Comparison of ENCODE assay signal across 1 cellular context in genomic region chr17:83162035-83162745, GRCh38.
TF ChIP-seq lines count a peak whose summit lies in the region.

No MANE protein-coding gene starts in this region.

TF ChIP-seq in HepG2, 621 proteins besides CTCF, POLR2A, EP300 and RAD21 (continued from another document):
- TF ChIP-seq MAX (IDR thresholded peaks at IDR 0.05) (peak; percentile 7; the same call in 1 of the 2 replicates), ATM (IDR thresholded peaks at IDR 0.05; ENCODE audit: borderline replicate concordance) (no peak), MXD4 (CRISPR knock-in tag; IDR thresholded peaks at IDR 0.05) (no peak), ZNF577 (CRISPR knock-in tag; IDR thresholded peaks at IDR 0.05; ENCODE audit: borderline replicate concordance, low read depth) (no peak), ZNF496 (CRISPR knock-in tag; IDR thresholded peaks at IDR 0.05; ENCODE audit: insufficient replicate concordance) (no peak), RFX5 (IDR thresholded peaks at IDR 0.05; ENCODE audit: low read depth, low read length) (no peak), JUND (CRISPR knock-in tag; IDR thresholded peaks at IDR 0.05) (no peak), ZNF256 (CRISPR knock-in tag; conservative IDR thresholded peaks at IDR 0.05) (no peak), ZNF337 (CRISPR knock-in tag; IDR thresholded peaks at IDR 0.05; ENCODE audit: borderline replicate concordance, low read depth) (no peak), ZMYM3 (CRISPR knock-in tag; IDR thresholded peaks at IDR 0.05) (no peak), DRAP1 (CRISPR knock-in tag; IDR thresholded peaks at IDR 0.05) (no peak), ARNT2 (CRISPR knock-in tag; IDR thresholded peaks at IDR 0.05; ENCODE audit: low read depth) (0 out of 2 replicates have a peak, but pooled peaks have one; percentile 9), FOXP4 (CRISPR knock-in tag; IDR thresholded peaks at IDR 0.05) (peak; percentile 60; the same call in 1 of the 2 replicates), ZNF296 (CRISPR knock-in tag; conservative IDR thresholded peaks at IDR 0.05) (0 out of 2 replicates have a peak, but pooled peaks have one; percentile 54), ZNF224 (CRISPR knock-in tag; IDR thresholded peaks at IDR 0.05) (no peak), KDM4B (CRISPR knock-in tag; IDR thresholded peaks at IDR 0.05) (no peak), PRDM10 (CRISPR knock-in tag; IDR thresholded peaks at IDR 0.05; ENCODE audit: low read depth) (no peak), ARNTL (CRISPR knock-in tag; IDR thresholded peaks at IDR 0.05) (no peak), ZNF354B (CRISPR knock-in tag; IDR thresholded peaks at IDR 0.05) (no peak), JARID2 (CRISPR knock-in tag; IDR thresholded peaks at IDR 0.05; ENCODE audit: insufficient replicate concordance) (no peak)
